30 cellular contexts compared by ENCODE assay signal in genomic region chr5:53475320-53475719, GRCh38. TPM values are rescaled to one million over a fixed set of nuclear protein-coding genes. Genes with fewer than 3 reads are reported as not detected.
"Had no signal": no experiment of that assay in that cellular context is flagged by ENCODE, and none has a peak within 500 bp of the region (broad histone marks: within the 10 kb centered on the region; RNA-seq: fewer than 3 reads in every experiment).

No MANE protein-coding gene starts in this region.

- H3K4me3 ChIP-seq: colonic mucosa, esophagus squamous epithelium, gastrocnemius medialis, heart right ventricle, left ventricle myocardium inferior, lower lobe of right lung, mucosa of descending colon had no signal

- H3K9me3 Mint-ChIP-seq: dendritic cell treated with granulocyte-macrophage colony-stimulating factor and Interleukin-4, amounts not matched to agents 40 ng/mL and 50 ng/mL, for 4 days; effector memory CD8-positive, alpha-beta T cell; endodermal cell; mesothelial cell of epicardium had no signal

- ATAC-seq: effector memory CD8-positive, alpha-beta T cell; esophagus mucosa; gastrocnemius medialis; heart right ventricle; left colon; left lobe of liver; lower lobe of right lung; mucosa of descending colon had no signal

- H3K9me3 ChIP-seq: colonic mucosa, esophagus squamous epithelium, gastrocnemius medialis, heart right ventricle, left ventricle myocardium inferior, lower lobe of right lung, mucosa of descending colon had no signal

- DNase-seq: colonic mucosa; cortex of kidney; effector CD8-positive, alpha-beta T cell; effector memory CD8-positive, alpha-beta T cell; endodermal cell; erythroblast; esophagus squamous epithelium; foreskin fibroblast; foreskin melanocyte; gastrocnemius medialis; glutamatergic neuron; head of caudate nucleus; heart right ventricle; hippocampal formation; immature natural killer cell; islet precursor cell; kidney; kidney glomerular epithelial cell; left colon; left ventricle myocardium inferior; lower lobe of right lung; mesenchymal stem cell; mucosa of descending colon; naive B cell had no signal

- H3K27ac Mint-ChIP-seq: dendritic cell treated with granulocyte-macrophage colony-stimulating factor and Interleukin-4, amounts not matched to agents 40 ng/mL and 50 ng/mL, for 4 days; effector memory CD8-positive, alpha-beta T cell; endodermal cell; immature natural killer cell; mesothelial cell of epicardium; naive B cell had no signal

- H3K4me3 Mint-ChIP-seq: dendritic cell treated with granulocyte-macrophage colony-stimulating factor and Interleukin-4, amounts not matched to agents 40 ng/mL and 50 ng/mL, for 4 days; effector memory CD8-positive, alpha-beta T cell; endodermal cell; immature natural killer cell; mesothelial cell of epicardium; naive B cell had no signal

- H3K27me3 ChIP-seq: gastrocnemius medialis had no signal

- FAIRE-seq: endometrium, kidney had no signal

- H3K36me3 ChIP-seq: colonic mucosa, esophagus squamous epithelium, gastrocnemius medialis, heart right ventricle, left ventricle myocardium inferior, lower lobe of right lung had no signal

- H3K4me1 ChIP-seq: colonic mucosa had no signal

- H3K27ac ChIP-seq: colonic mucosa, epithelial cell of prostate, esophagus squamous epithelium, gastrocnemius medialis, heart right ventricle, left ventricle myocardium inferior, lower lobe of right lung had no signal

- H3K36me3 Mint-ChIP-seq: mesothelial cell of epicardium had no signal

RNA-seq across cellular contexts. Expression of gene FST, which starts 5.1 kb away (rescaled TPM):
- polyA plus RNA-seq: immature natural killer cell had no signal
